9 cellular contexts compared by ENCODE assay signal in genomic region chr7:16989883-16990413, GRCh38.
DNase-seq lines count a peak whose midpoint lies in the region; ATAC-seq and TF ChIP-seq lines count a peak whose summit lies in the region.
"Had no signal": no experiment of that assay in that cellular context is flagged by ENCODE, and none has a peak within 500 bp of the region (broad histone marks: within the 10 kb centered on the region; RNA-seq: fewer than 3 reads in every experiment).

No MANE protein-coding gene starts in this region.

- peak overlapping the region; percentile 51 for H3K4me3 Mint-ChIP-seq in Calu3 (ENCODE audit: low read depth, unreplicated experiment)
- H3K4me3 Mint-ChIP-seq in activated T-helper 17 cell treated with anti-CD3 and anti-CD28 coated beads, Interleukin-2, amount 50 U/mL, for 72 hours = no peak overlapping the region
- H3K4me3 Mint-ChIP-seq in activated CD4-positive, alpha-beta T cell treated with anti-CD3 and anti-CD28 coated beads for 36 hours = no peak overlapping the region
- H3K4me3 Mint-ChIP-seq: central memory CD8-positive, alpha-beta T cell had no signal

- POLR2A ChIA-PET in activated CD4-positive, alpha-beta T cell treated with anti-CD3 and anti-CD28 coated beads for 36 hours (lab: Charles Lee) = no interaction called here

- H3K36me3 Mint-ChIP-seq in Calu3 (ENCODE audit: insufficient read depth, unreplicated experiment) = peaks cover 24% of the 10 kb centered on the region
- no peaks in the 10 kb centered on the region for H3K36me3 Mint-ChIP-seq in activated T-helper 17 cell treated with anti-CD3 and anti-CD28 coated beads, Interleukin-2, amount 50 U/mL, for 72 hours (ENCODE audit: low read depth)
- no peaks in the 10 kb centered on the region for H3K36me3 Mint-ChIP-seq in activated CD4-positive, alpha-beta T cell treated with anti-CD3 and anti-CD28 coated beads for 36 hours (ENCODE audit: low read depth)

- BruUV-seq in Calu3 (replicated peaks; lab: Mats Ljungman, UMichigan) = no TSS peak

- TF ChIP-seq CTCF in Calu3 (IDR thresholded peaks at IDR 0.05; ENCODE audit: unreplicated experiment) = no peak

- DNase-seq in Calu3 (peak; percentile 95), NCI-H510A (lab: John Stamatoyannopoulos, UW) (peak; percentile 57), dermis microvascular lymphatic vessel endothelial cell (ENCODE audit: low read depth in 2 of 2) (peak; percentile 36 to 91), mucosa of gallbladder (ENCODE audit: low spot score) (peak; percentile 91)
- DNase-seq in activated CD4-positive, alpha-beta T cell treated with anti-CD3 and anti-CD28 coated beads for 36 hours = no peak

- intact Hi-C loops in Calu3 (cut with micrococcal nuclease; ENCODE audit: unreplicated experiment) = loop anchor here (2.0 to 10.0 kb wide), 3 partner anchors 51 to 685 kb away; no protein-coding TSS in a partner anchor
- intact Hi-C loops in activated CD4-positive, alpha-beta T cell treated with anti-CD3 and anti-CD28 coated beads for 36 hours (cut with DNase I, micrococcal nuclease) = no loop called here

- peak overlapping the region; percentile 100 for H3K27ac Mint-ChIP-seq in Calu3 (ENCODE audit: unreplicated experiment)
- H3K27ac Mint-ChIP-seq in activated T-helper 17 cell treated with anti-CD3 and anti-CD28 coated beads, Interleukin-2, amount 50 U/mL, for 72 hours = no peak overlapping the region
- no peak overlapping the region for H3K27ac Mint-ChIP-seq in activated CD4-positive, alpha-beta T cell treated with anti-CD3 and anti-CD28 coated beads for 36 hours

- no peaks in the 10 kb centered on the region for H3K27me3 Mint-ChIP-seq in Calu3 (ENCODE audit: unreplicated experiment)
- H3K27me3 Mint-ChIP-seq in activated T-helper 17 cell treated with anti-CD3 and anti-CD28 coated beads, Interleukin-2, amount 50 U/mL, for 72 hours = no peaks in the 10 kb centered on the region
- peaks cover 3% of the 10 kb centered on the region for H3K27me3 Mint-ChIP-seq in activated CD4-positive, alpha-beta T cell treated with anti-CD3 and anti-CD28 coated beads for 36 hours

- ATAC-seq in HG02884 (IDR thresholded peaks at IDR 0.05; ENCODE audit: unreplicated experiment) (no peak), HG02973 (IDR thresholded peaks at IDR 0.05; ENCODE audit: unreplicated experiment) (no peak)
- no peak for ATAC-seq in activated T-helper 17 cell treated with anti-CD3 and anti-CD28 coated beads, Interleukin-2, amount 50 U/mL, for 72 hours (replicated peaks)
- no peak for ATAC-seq in activated CD4-positive, alpha-beta T cell treated with anti-CD3 and anti-CD28 coated beads for 36 hours

- CTCF ChIA-PET in Calu3 (lab: Charles Lee) = interaction anchor here (0.6 to 2.3 kb wide), 14 partner anchors 9 to 332 kb away, joined by 3 to 17 read pairs (median 4); partner anchors contain the start of gene AHR
- CTCF ChIA-PET in activated CD4-positive, alpha-beta T cell treated with anti-CD3 and anti-CD28 coated beads for 36 hours (lab: Charles Lee) = interaction anchor here (1.1 kb wide), 1 partner anchor 338 kb away, joined by 3 read pairs; no protein-coding TSS in a partner anchor

- H3K9me3 Mint-ChIP-seq in Calu3 (ENCODE audit: low read depth, unreplicated experiment) = no peaks in the 10 kb centered on the region
- no peaks in the 10 kb centered on the region for H3K9me3 Mint-ChIP-seq in activated T-helper 17 cell treated with anti-CD3 and anti-CD28 coated beads, Interleukin-2, amount 50 U/mL, for 72 hours
- peaks cover 1% of the 10 kb centered on the region for H3K9me3 Mint-ChIP-seq in activated CD4-positive, alpha-beta T cell treated with anti-CD3 and anti-CD28 coated beads for 36 hours (ENCODE audit: low read depth)
- H3K9me3 Mint-ChIP-seq: central memory CD8-positive, alpha-beta T cell had no signal

- peaks cover 73% of the 10 kb centered on the region for H3K4me1 Mint-ChIP-seq in Calu3 (ENCODE audit: low read depth, unreplicated experiment)
- no peaks in the 10 kb centered on the region for H3K4me1 Mint-ChIP-seq in activated T-helper 17 cell treated with anti-CD3 and anti-CD28 coated beads, Interleukin-2, amount 50 U/mL, for 72 hours
- peaks cover 2% of the 10 kb centered on the region for H3K4me1 Mint-ChIP-seq in activated CD4-positive, alpha-beta T cell treated with anti-CD3 and anti-CD28 coated beads for 36 hours
- H3K4me1 Mint-ChIP-seq: central memory CD8-positive, alpha-beta T cell had no signal
